Comparison of ENCODE assay signal across 2 cellular contexts in genomic region chr16:51112311-51112710, GRCh38.
A peak's percentile ranks its signal among the peaks of the same experiment; 100 is the strongest.
TF ChIP-seq lines count a peak whose summit lies in the region.

No MANE protein-coding gene starts in this region.

TF ChIP-seq in liver, 16 proteins besides CTCF, POLR2A, EP300 and RAD21:
- TF ChIP-seq FOXA2 (IDR thresholded peaks at IDR 0.05) (no peak), GABPA (IDR thresholded peaks at IDR 0.05 in 1 of 2, conservative IDR thresholded peaks at IDR 0.05 in 1 of 2) (no peak), JUND (IDR thresholded peaks at IDR 0.05) (peak in 1 of 2 donors; percentile 15), ATF3 (IDR thresholded peaks at IDR 0.05) (no peak), ZBTB33 (IDR thresholded peaks at IDR 0.05) (no peak), NR2F2 (IDR thresholded peaks at IDR 0.05) (no peak), REST (IDR thresholded peaks at IDR 0.05) (no peak), FOXA1 (IDR thresholded peaks at IDR 0.05) (no peak), EGR1 (IDR thresholded peaks at IDR 0.05; ENCODE audit: low read depth in 2 of 2) (no peak), TAF1 (conservative IDR thresholded peaks at IDR 0.05) (no peak), SP1 (IDR thresholded peaks at IDR 0.05) (peak; percentile 29), MAX (IDR thresholded peaks at IDR 0.05) (no peak), HNF4G (IDR thresholded peaks at IDR 0.05) (peak; percentile 33), RXRA (IDR thresholded peaks at IDR 0.05) (no peak), YY1 (IDR thresholded peaks at IDR 0.05) (no peak), HNF4A (conservative IDR thresholded peaks at IDR 0.05) (peak; percentile 66 to 74)
TF ChIP-seq in liver: peak in this region for 4.

TF ChIP-seq in HepG2, 621 proteins besides CTCF, POLR2A, EP300 and RAD21:
- no peak for TF ChIP-seq ZFP36 (IDR thresholded peaks at IDR 0.05; ENCODE audit: borderline replicate concordance, low read depth, low read length, partially characterized antibody)
- no peak for TF ChIP-seq ARNTL (CRISPR knock-in tag; IDR thresholded peaks at IDR 0.05)
- no peak for TF ChIP-seq MIER3 (CRISPR knock-in tag; IDR thresholded peaks at IDR 0.05; ENCODE audit: borderline replicate concordance)
- no peak for TF ChIP-seq CCDC6 (CRISPR knock-in tag; IDR thresholded peaks at IDR 0.05)
- no peak for TF ChIP-seq ZFP36L2 (CRISPR knock-in tag; IDR thresholded peaks at IDR 0.05)
- no peak for TF ChIP-seq ZNF644 (CRISPR knock-in tag; IDR thresholded peaks at IDR 0.05; ENCODE audit: low read depth)
- TF ChIP-seq TARDBP (CRISPR knock-in tag; IDR thresholded peaks at IDR 0.05): no peak
- no peak for TF ChIP-seq FOXK1 (CRISPR knock-in tag; IDR thresholded peaks at IDR 0.05; ENCODE audit: borderline replicate concordance, low read depth)
- no peak for TF ChIP-seq ZMYM3 (CRISPR knock-in tag; IDR thresholded peaks at IDR 0.05)
- TF ChIP-seq USF2 (IDR thresholded peaks at IDR 0.05; ENCODE audit: low read depth, low read length): no peak
- no peak for TF ChIP-seq USF2 (CRISPR knock-in tag; IDR thresholded peaks at IDR 0.05; ENCODE audit: borderline replicate concordance)
- no peak for TF ChIP-seq ZNF253 (CRISPR knock-in tag; IDR thresholded peaks at IDR 0.05; ENCODE audit: borderline replicate concordance)
- no peak for TF ChIP-seq ZNF607 (CRISPR knock-in tag; IDR thresholded peaks at IDR 0.05; ENCODE audit: borderline replicate concordance)
- TF ChIP-seq SSRP1 (CRISPR knock-in tag; IDR thresholded peaks at IDR 0.05): no peak
- TF ChIP-seq ZNF354B (CRISPR knock-in tag; IDR thresholded peaks at IDR 0.05): no peak
- TF ChIP-seq GABPA (IDR thresholded peaks at IDR 0.05; ENCODE audit: low read depth, low read length): no peak
- TF ChIP-seq GABPA (CRISPR knock-in tag; IDR thresholded peaks at IDR 0.05; ENCODE audit: low read depth): no peak
